In the genomic region with DNA sequence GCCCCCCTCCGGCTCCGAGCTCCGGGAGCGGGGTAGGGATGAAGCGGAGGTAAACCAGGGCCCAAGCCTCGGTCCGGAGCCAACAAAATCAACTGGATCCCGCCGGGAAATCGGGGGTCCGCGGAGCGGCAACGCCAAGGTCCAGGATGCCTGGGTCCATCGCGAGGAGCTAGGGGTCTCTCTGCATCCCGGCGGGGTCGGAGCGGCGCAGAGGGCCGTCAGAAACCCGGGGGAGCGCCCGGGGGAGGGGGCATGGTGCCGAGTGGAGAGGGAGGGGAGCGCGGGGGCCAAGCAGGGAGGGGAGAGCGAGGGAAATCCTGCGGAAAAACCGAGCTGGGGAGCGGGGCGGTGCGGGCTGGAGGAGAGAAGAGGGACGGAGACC, we compare ENCODE assay signal across 19 cellular contexts. TPM values are rescaled to one million over a fixed set of nuclear protein-coding genes. Genes with fewer than 3 reads are reported as not detected.
A peak's percentile ranks its signal among the peaks of the same experiment; 100 is the strongest.
DNase-seq lines count a peak whose midpoint lies in the region; ATAC-seq and TF ChIP-seq lines count a peak whose summit lies in the region.
"Had no signal": no experiment of that assay in that cellular context is flagged by ENCODE, and none has a peak within 500 bp of the region (broad histone marks: within the 10 kb centered on the region; RNA-seq: fewer than 3 reads in every experiment).

No MANE protein-coding gene starts in this region.

- TF ChIP-seq POLR2A in Peyer's patch (IDR thresholded peaks at IDR 0.05) = no peak

- intact Hi-C loops in sciatic nerve (cut with DNase I) = loop anchor here (10.0 kb wide), 1 partner anchor 198 kb away; no protein-coding TSS in a partner anchor
- intact Hi-C loops in upper lobe of right lung (cut with DNase I) = no loop called here

- no peak overlapping the region for H3K9ac ChIP-seq in iPS-15b (ENCODE audit: low read depth, low read length)

- no peak overlapping the region for H3K27ac ChIP-seq in Peyer's patch
- no peak overlapping the region for H3K27ac ChIP-seq in upper lobe of right lung

- DNase-seq in BE2C (no peak), Peyer's patch (no peak), sciatic nerve (ENCODE audit: low spot score) (peak; percentile 56), upper lobe of right lung (no peak), omental fat pad (ENCODE audit: low spot score) (no peak)
- no peak for DNase-seq in activated effector memory CD4-positive, alpha-beta T cell treated with Interleukin-2 at 50 U/mL for 16 hours
- DNase-seq: activated CD4-positive, alpha-beta T cell treated with anti-CD3 and anti-CD28 coated beads for 48 hours; activated T-cell treated with anti-CD3 and anti-CD28 coated beads, Interleukin-2, amount 50 U/mL, for 4 hours; DMS53; effector CD4-positive, alpha-beta T cell; foreskin fibroblast; NCI-H226; PC-3 had no signal

- no peaks in the 10 kb centered on the region for H3K36me3 ChIP-seq in BE2C
- H3K36me3 ChIP-seq in Peyer's patch = no peaks in the 10 kb centered on the region
- H3K36me3 ChIP-seq in iPS-15b (ENCODE audit: control insufficient read depth, insufficient read depth, low read length) = no peaks in the 10 kb centered on the region
- no peaks in the 10 kb centered on the region for H3K36me3 ChIP-seq in upper lobe of right lung

- TF ChIP-seq CTCF in BE2C (IDR thresholded peaks at IDR 0.05; ENCODE audit: low read depth, low read length) = no peak
- TF ChIP-seq CTCF in Peyer's patch (IDR thresholded peaks at IDR 0.05) = no peak
- no peak for TF ChIP-seq CTCF in upper lobe of right lung (IDR thresholded peaks at IDR 0.05)
- TF ChIP-seq CTCF in omental fat pad (IDR thresholded peaks at IDR 0.05) = no peak

- no peaks in the 10 kb centered on the region for H3K4me1 ChIP-seq in BE2C
- peaks cover 0 to 20% (median 9%) of the 10 kb centered on the region in 4 donors for H3K4me1 ChIP-seq in Peyer's patch
- H3K4me1 ChIP-seq in iPS-15b (ENCODE audit: control insufficient read depth, insufficient read depth, low read length) = peaks cover 15% of the 10 kb centered on the region
- no peaks in the 10 kb centered on the region for H3K4me1 ChIP-seq in upper lobe of right lung

- H3K9me3 ChIP-seq in BE2C = no peaks in the 10 kb centered on the region
- H3K9me3 ChIP-seq in Peyer's patch = no peaks in the 10 kb centered on the region
- no peaks in the 10 kb centered on the region for H3K9me3 ChIP-seq in iPS-15b (ENCODE audit: control insufficient read depth, insufficient read depth, low read length)
- H3K9me3 ChIP-seq in upper lobe of right lung = no peaks in the 10 kb centered on the region

- no peak for ATAC-seq in sciatic nerve
- no peak for ATAC-seq in HG03139 (IDR thresholded peaks at IDR 0.05; ENCODE audit: unreplicated experiment)
- ATAC-seq in upper lobe of right lung = no peak
- ATAC-seq in omental fat pad (ENCODE audit: low FRiP score) = no peak
- ATAC-seq: HepG2; natural killer cell treated with Interleukin-12 subunit alpha and Interleukin-12 subunit beta and Interleukin-15 and Interleukin-18, amount 100 ng/mL, for 72 hours had no signal

- peak overlapping the region; percentile 24 for H3K4me3 ChIP-seq in BE2C (ENCODE audit: low read depth, low read length)
- peak overlapping the region in 3 of 4 donors; percentile 26 to 41 (median 32) for H3K4me3 ChIP-seq in Peyer's patch
- H3K4me3 ChIP-seq in iPS-15b (ENCODE audit: low read depth, low read length) = peak overlapping the region; percentile 58
- no peak overlapping the region for H3K4me3 ChIP-seq in upper lobe of right lung

- H3K27me3 ChIP-seq in BE2C (peaks cover 25% of the 10 kb centered on the region), Peyer's patch (peaks cover 0 to 18% of the 10 kb centered on the region in 2 donors), iPS-15b (ENCODE audit: control insufficient read depth, insufficient read depth, low read length) (peaks cover 77% of the 10 kb centered on the region), upper lobe of right lung (peaks cover 55% of the 10 kb centered on the region)

RNA-seq across cellular contexts. Expression of a gene that starts 51.8 kb away (rescaled TPM):
- not detected for polyA plus RNA-seq in BE2C (2012; ENCODE audit: insufficient read depth, insufficient read length, low read depth)
- not detected for total RNA-seq in Peyer's patch
- not detected for total RNA-seq in sciatic nerve
- not detected for total RNA-seq in upper lobe of right lung
- under 1 TPM in 1 of 4 donors, not detected in 3; 0.56 TPM for total RNA-seq in omental fat pad
- total RNA-seq: activated T-cell treated with anti-CD3 and anti-CD28 coated beads, Interleukin-2, amount 50 U/mL, for 4 hours; HepG2; natural killer cell treated with Interleukin-12 subunit alpha and Interleukin-12 subunit beta and Interleukin-15 and Interleukin-18, amount 100 ng/mL, for 72 hours; PC-3; T-helper 1 cell treated with Interleukin-12 subunit alpha and Interleukin-12 subunit beta and Interleukin-4 antibody, amounts not matched to agents 30 ng/mL and 1 ng/mL, for 36 hours; ureter had no signal
- polyA plus RNA-seq: HepG2 had no signal
